23 cellular contexts compared by ENCODE assay signal in genomic region chr10:97861924-97862323, GRCh38. TPM values are rescaled to one million over a fixed set of nuclear protein-coding genes. Genes with fewer than 3 reads are reported as not detected.
DNase-seq lines count a peak whose midpoint lies in the region; ATAC-seq, FAIRE-seq and TF ChIP-seq lines count a peak whose summit lies in the region.
"Had no signal": no experiment of that assay in that cellular context is flagged by ENCODE, and none has a peak within 500 bp of the region (broad histone marks: within the 10 kb centered on the region; RNA-seq: fewer than 3 reads in every experiment).

No MANE protein-coding gene starts in this region.

- no peaks in the 10 kb centered on the region for H3K36me3 Mint-ChIP-seq in GM23338 (ENCODE audit: low read depth)
- peaks cover 2% of the 10 kb centered on the region for H3K36me3 Mint-ChIP-seq in activated CD4-positive, alpha-beta memory T cell treated with anti-CD3 and anti-CD28 coated beads, Interleukin-2, amount 10 ng/mL, durations not matched to agents 7 days and 5 days (ENCODE audit: low read depth)
- H3K36me3 Mint-ChIP-seq: activated naive CD4-positive, alpha-beta T cell treated with anti-CD3 and anti-CD28 coated beads, Interleukin-2, amount 50 U/mL, for 72 hours; natural killer cell treated with Interleukin-12 subunit alpha and Interleukin-12 subunit beta and Interleukin-15 and Interleukin-18, amount 100 ng/mL, for 72 hours had no signal

- H3K27me3 ChIP-seq in GM23338 (ENCODE audit: insufficient read depth) (no peaks in the 10 kb centered on the region), Panc1 (ENCODE audit: control insufficient read depth, insufficient read depth, low read length) (peaks cover 6% of the 10 kb centered on the region), pancreas (no peaks in the 10 kb centered on the region)
- H3K27me3 ChIP-seq: gastrocnemius medialis, ovary had no signal

- peaks cover 40% of the 10 kb centered on the region for H3K4me1 Mint-ChIP-seq in GM23338
- peaks cover 35% of the 10 kb centered on the region for H3K4me1 Mint-ChIP-seq in activated CD4-positive, alpha-beta memory T cell treated with anti-CD3 and anti-CD28 coated beads, Interleukin-2, amount 10 ng/mL, durations not matched to agents 7 days and 5 days

- no peak for FAIRE-seq in pancreas (lab: Jason Lieb, UNC)
- FAIRE-seq: endometrium had no signal

- in situ Hi-C loops in Panc1 (cut with HindIII; ENCODE audit: low pct_unique_long_range_greater_than_20kb, low sequenced_read_pairs): no loop called here

- no TSS peak for BruUV-seq in Panc1 (replicated peaks; lab: Mats Ljungman, UMichigan)

- H3K27ac ChIP-seq in GM23338 (ENCODE audit: low read depth): no peak overlapping the region
- no peak overlapping the region for H3K27ac ChIP-seq in Panc1 (ENCODE audit: low read length)
- peak overlapping the region in 1 of 4 donors; percentile 33 for H3K27ac ChIP-seq in pancreas
- H3K27ac ChIP-seq: HL-60, ovary, WERI-Rb-1 had no signal

- intact Hi-C loops in Panc1 (cut with micrococcal nuclease; ENCODE audit: unreplicated experiment) (no loop called here), pancreas (cut with DNase I) (loop anchor here in 1 of 3 donors (10.0 kb wide), 1 partner anchor 67 kb away; no protein-coding TSS in a partner anchor)

- H2AFZ ChIP-seq in GM23338: no peak overlapping the region

- POLR2A ChIA-PET in Panc1 (lab: Charles Lee): no interaction called here
- POLR2A ChIA-PET in activated CD4-positive, alpha-beta memory T cell treated with anti-CD3 and anti-CD28 coated beads, Interleukin-2, amount 10 ng/mL, durations not matched to agents 7 days and 5 days (lab: Charles Lee): interaction anchor here (1.8 kb wide), 1 partner anchor 11 kb away, joined by 17 read pairs; the partner anchor contains the start of gene GOLGA7B

- peak overlapping the region; percentile 13; the same call in 1 of the 3 replicates for H3K4me3 Mint-ChIP-seq in GM23338
- H3K4me3 Mint-ChIP-seq in activated CD4-positive, alpha-beta memory T cell treated with anti-CD3 and anti-CD28 coated beads, Interleukin-2, amount 10 ng/mL, durations not matched to agents 7 days and 5 days: no peak overlapping the region
- H3K4me3 Mint-ChIP-seq: CD4-positive, alpha-beta memory T cell; natural killer cell treated with Interleukin-12 subunit alpha and Interleukin-12 subunit beta and Interleukin-15 and Interleukin-18, amount 100 ng/mL, for 72 hours; T-helper 2 cell treated with Interferon-gamma antibody and Interleukin-4, amounts not matched to agents 5 μg/mL and 100 μg/mL, for 36 hours had no signal

- H3K36me3 ChIP-seq in GM23338 (ENCODE audit: insufficient read depth) (no peaks in the 10 kb centered on the region), Panc1 (ENCODE audit: control insufficient read depth, insufficient read depth, low read length) (no peaks in the 10 kb centered on the region), pancreas (no peaks in the 10 kb centered on the region)
- H3K36me3 ChIP-seq: ovary, WERI-Rb-1 had no signal

- H3K4me1 ChIP-seq in GM23338 (ENCODE audit: insufficient read depth) (peaks cover 19% of the 10 kb centered on the region), Panc1 (ENCODE audit: control insufficient read depth, insufficient read depth, low read length) (peaks cover 18% of the 10 kb centered on the region), pancreas (peaks cover 0 to 11% (median 5%) of the 10 kb centered on the region in 3 donors)

- CTCF ChIA-PET in Panc1 (lab: Charles Lee): interaction anchor here (0.5 to 0.7 kb wide), 2 partner anchors 171 to 1728 kb away, joined by 3 to 7 read pairs; no protein-coding TSS in a partner anchor
- CTCF ChIA-PET in activated CD4-positive, alpha-beta memory T cell treated with anti-CD3 and anti-CD28 coated beads, Interleukin-2, amount 10 ng/mL, durations not matched to agents 7 days and 5 days (lab: Charles Lee): interaction anchor here (1.4 to 3.6 kb wide), 6 partner anchors 8 to 180 kb away, joined by 3 to 23 read pairs (median 10); partner anchors contain the start of gene GOLGA7B

- peak overlapping the region; percentile 42; the same call in 1 of the 2 replicates for H3K4me2 ChIP-seq in GM23338

- H3K4me3 ChIP-seq in GM23338 (no peak overlapping the region), Panc1 (ENCODE audit: low read depth in 2 of 2, low read length in 2 of 2) (no peak overlapping the region), pancreas (no peak overlapping the region)
- H3K4me3 ChIP-seq: gastrocnemius medialis, ovary had no signal

- H3K9me2 ChIP-seq in GM23338 (ENCODE audit: insufficient read depth): no peaks in the 10 kb centered on the region

- WGBS in pancreas, 2 donors: 6 to 9% methylated on average over 1 of the region's 1 CpG

- peak; percentile 90 for ATAC-seq in GM23338
- ATAC-seq in Panc1: peak; percentile 50
- peak; percentile 62 to 86 (median 82) for ATAC-seq in pancreas
- ATAC-seq in GM19397 (IDR thresholded peaks at IDR 0.05; ENCODE audit: unreplicated experiment): no peak
- ATAC-seq: natural killer cell treated with Interleukin-12 subunit alpha and Interleukin-12 subunit beta and Interleukin-15 and Interleukin-18, amount 100 ng/mL, for 72 hours had no signal

- H3K27ac Mint-ChIP-seq in GM23338: no peak overlapping the region
- no peak overlapping the region for H3K27ac Mint-ChIP-seq in activated CD4-positive, alpha-beta memory T cell treated with anti-CD3 and anti-CD28 coated beads, Interleukin-2, amount 10 ng/mL, durations not matched to agents 7 days and 5 days
- H3K27ac Mint-ChIP-seq: T-helper 2 cell treated with Interferon-gamma antibody and Interleukin-4, amounts not matched to agents 5 μg/mL and 100 μg/mL, for 36 hours had no signal

- TF ChIP-seq CTCF in GM23338 (conservative IDR thresholded peaks at IDR 0.05; ENCODE audit: low read depth in 2 of 2) (no peak), Panc1 (IDR thresholded peaks at IDR 0.05) (no peak), pancreas (IDR thresholded peaks at IDR 0.05) (no peak)

- H3K79me2 ChIP-seq in GM23338 (replicated peaks; ENCODE audit: insufficient read depth): no peaks in the 10 kb centered on the region

- H3K9me3 ChIP-seq in Panc1 (ENCODE audit: control insufficient read depth, insufficient read depth, low read depth, low read length) (no peaks in the 10 kb centered on the region), pancreas (no peaks in the 10 kb centered on the region)
- H3K9me3 ChIP-seq: gastrocnemius medialis, ovary had no signal

- H3F3A ChIP-seq in GM23338 (replicated peaks; ENCODE audit: low read depth): no peaks in the 10 kb centered on the region

- DNase-seq in GM23338 (ENCODE audit: low spot score): peak; percentile 87
- no peak for DNase-seq in Panc1 (ENCODE audit: low read depth, low spot score)
- DNase-seq in iPS-NIHi7 (ENCODE audit: extremely low spot score): peak; percentile 52
- DNase-seq in pancreas: no peak
- DNase-seq in activated CD4-positive, alpha-beta memory T cell treated with anti-CD3 and anti-CD28 coated beads, Interleukin-2, amount 10 ng/mL, durations not matched to agents 7 days and 5 days: no peak
- no peak for DNase-seq in NOMO-1 treated with DMSO at 0.1 percent for 48 hours (lab: John Stamatoyannopoulos, UW; ENCODE audit: unreplicated experiment)
- DNase-seq: activated CD4-positive, alpha-beta T cell treated with anti-CD3 and anti-CD28 coated beads, Interleukin-2, amount 50 U/mL, for 1 hour; aorta; CD4-positive, alpha-beta memory T cell; GDM1; NCI-H1105; NCI-H2029 treated with DMSO at 0.1 percent for 48 hours; ovary; right cardiac atrium; stimulated activated naive CD8-positive, alpha-beta T cell treated with anti-CD3 and anti-CD28 coated beads, Interleukin-15, Interleukin-2, amounts not matched to agents 100 U/mL and 50 U/mL, for 24 hours; WERI-Rb-1 had no signal

- H3K9me3 Mint-ChIP-seq in GM23338: no peaks in the 10 kb centered on the region
- no peaks in the 10 kb centered on the region for H3K9me3 Mint-ChIP-seq in activated CD4-positive, alpha-beta memory T cell treated with anti-CD3 and anti-CD28 coated beads, Interleukin-2, amount 10 ng/mL, durations not matched to agents 7 days and 5 days
- H3K9me3 Mint-ChIP-seq: activated naive CD4-positive, alpha-beta T cell treated with anti-CD3 and anti-CD28 coated beads, Interleukin-2, amount 50 U/mL, for 72 hours; CD4-positive, alpha-beta memory T cell; natural killer cell treated with Interleukin-12 subunit alpha and Interleukin-12 subunit beta and Interleukin-15 and Interleukin-18, amount 100 ng/mL, for 72 hours; T-helper 2 cell treated with Interferon-gamma antibody and Interleukin-4, amounts not matched to agents 5 μg/mL and 100 μg/mL, for 36 hours had no signal

- H3K27me3 Mint-ChIP-seq in GM23338 (ENCODE audit: insufficient read depth, low read depth, poor library complexity): peaks cover 19% of the 10 kb centered on the region
- no peaks in the 10 kb centered on the region for H3K27me3 Mint-ChIP-seq in activated CD4-positive, alpha-beta memory T cell treated with anti-CD3 and anti-CD28 coated beads, Interleukin-2, amount 10 ng/mL, durations not matched to agents 7 days and 5 days
- H3K27me3 Mint-ChIP-seq: CD4-positive, alpha-beta memory T cell; natural killer cell treated with Interleukin-12 subunit alpha and Interleukin-12 subunit beta and Interleukin-15 and Interleukin-18, amount 100 ng/mL, for 72 hours had no signal

- H4K20me1 ChIP-seq in GM23338 (replicated peaks; ENCODE audit: insufficient read depth): no peaks in the 10 kb centered on the region

TF ChIP-seq in GM23338, 12 proteins besides CTCF, POLR2A, EP300 and RAD21 (continues in another document):
- TF ChIP-seq CREB1 (CRISPR knock-in tag; IDR thresholded peaks at IDR 0.05; ENCODE audit: low read depth): no peak

RNA-seq across cellular contexts. Expression of gene GOLGA7B, which starts 12.3 kb away (rescaled TPM):
- total RNA-seq in GM23338 (2014; rRNA removed; shearing (Covaris generic)): 0.14 and 0.16 TPM in 2 replicates
- polyA plus RNA-seq in GM23338 (2016; fragmentation: Nextera tagmentation; extraction: Ambion mirVana) (0.15 TPM in 1 of 2 replicates, not detected in the other), pancreas (10 to 100 TPM; 18.7 to 38.7 TPM)
- total RNA-seq in Panc1 (2021; ENCODE audit: unreplicated experiment) (1.5 TPM), pancreas (1 to 10 TPM; 2.0 to 7.8 (median 3.4) TPM)
- polyA plus RNA-seq in Panc1 (2012; ENCODE audit: insufficient read length): 1.6 TPM
- 10 to 100 TPM; 10.5 to 11.2 TPM for total RNA-seq in activated CD4-positive, alpha-beta memory T cell treated with anti-CD3 and anti-CD28 coated beads, Interleukin-2, amount 10 ng/mL, durations not matched to agents 7 days and 5 days

Comparison
In these comparisons a context has a peak if more than half of its experiments do, and no peak if none do; other contexts are left out.
1. DNase-seq: peak in GM23338 (single experiment) and iPS-NIHi7 (single experiment); none in Panc1 (single experiment), pancreas (0 of 6), activated CD4-positive, alpha-beta memory T cell treated with anti-CD3 and anti-CD28 coated beads, Interleukin-2, amount 10 ng/mL, durations not matched to agents 7 days and 5 days (single experiment) and NOMO-1 treated with DMSO at 0.1 percent for 48 hours (single experiment).